In genomic region chr9:137240321-137240840, GRCh38 we compare ENCODE assay signal across 8 cellular contexts. TPM values are rescaled to one million over a fixed set of nuclear protein-coding genes. Genes with fewer than 3 reads are reported as not detected.
DNase-seq lines count a peak whose midpoint lies in the region; ATAC-seq lines count a peak whose summit lies in the region.

No MANE protein-coding gene starts in this region.

- H3K27me3 Mint-ChIP-seq in memory B cell, result no peaks in the 10 kb centered on the region

- peak overlapping the region; percentile 81 for H3K4me3 ChIP-seq in ectodermal cell (ENCODE audit: insufficient read depth, low read depth, low read length)

- ATAC-seq in HG02588 (IDR thresholded peaks at IDR 0.05; ENCODE audit: unreplicated experiment), result peak; percentile 22
- peak; percentile 26 for ATAC-seq in memory B cell (ENCODE audit: low read depth)

- H3K9me3 Mint-ChIP-seq in memory B cell, result no peaks in the 10 kb centered on the region

- DNase-seq in NCI-H2227 (lab: John Stamatoyannopoulos, UW; ENCODE audit: unreplicated experiment) (peak; percentile 65), NCI-H2227 treated with DMSO at 0.1 percent for 48 hours (lab: John Stamatoyannopoulos, UW) (no peak), NCI-H1092 (lab: John Stamatoyannopoulos, UW) (peak; percentile 71), memory B cell (ENCODE audit: low spot score in 2 of 2) (peak in 1 of 2 donors; percentile 87)
- DNase-seq in activated CD4-positive, alpha-beta T cell treated with anti-CD3 and anti-CD28 coated beads for 24 hours (ENCODE audit: low read depth in 2 of 2), result peak; percentile 48 to 49
- peak; percentile 68 for DNase-seq in stimulated activated CD8-positive, alpha-beta memory T cell treated with anti-CD3 and anti-CD28 coated beads, Interleukin-12 subunit alpha, Interleukin-12 subunit beta, amount 100 ng/mL, for 4 hours (ENCODE audit: low read depth)

- H3K9me3 ChIP-seq in ectodermal cell (ENCODE audit: control insufficient read depth, low read length), result no peaks in the 10 kb centered on the region

- WGBS in ectodermal cell, 2 experiments, result 0% methylated on average over 58 of the region's 58 CpGs

- H3K4me1 ChIP-seq in ectodermal cell (ENCODE audit: control insufficient read depth, insufficient read depth, low read length), result peaks cover 50% of the 10 kb centered on the region

- H3K27ac Mint-ChIP-seq in memory B cell, result peak overlapping the region; percentile 90

- H3K36me3 ChIP-seq in ectodermal cell (ENCODE audit: control insufficient read depth, insufficient read depth, low read length), result peaks cover 7% of the 10 kb centered on the region

- no peaks in the 10 kb centered on the region for H3K36me3 Mint-ChIP-seq in memory B cell

- H3K27ac ChIP-seq in ectodermal cell (ENCODE audit: insufficient read depth, low read depth, low read length, poor library complexity, severe bottlenecking), result peak overlapping the region; percentile 91

- peaks cover 21% of the 10 kb centered on the region for H3K4me1 Mint-ChIP-seq in memory B cell

- H3K27me3 ChIP-seq in ectodermal cell (ENCODE audit: control insufficient read depth, insufficient read depth, low read length, poor library complexity, severe bottlenecking), result no peaks in the 10 kb centered on the region

- H3K4me3 Mint-ChIP-seq in memory B cell, result peak overlapping the region; percentile 86

RNA-seq across cellular contexts. Expression of gene TUBB4B, which starts 0.7 kb away (rescaled TPM):
- 375 TPM for polyA plus RNA-seq in ectodermal cell (2013, experiment 1 of 4)
- 339 TPM for polyA plus RNA-seq in ectodermal cell (2013, experiment 2 of 4)
- 283 TPM for polyA plus RNA-seq in ectodermal cell (2013, experiment 3 of 4)
- 290 TPM for polyA plus RNA-seq in ectodermal cell (2013, experiment 4 of 4)

RNA-seq across cellular contexts. Expression of gene SLC34A3, which starts 9.7 kb away (rescaled TPM):
- not detected for polyA plus RNA-seq in ectodermal cell (2013, experiment 1 of 4)
- not detected for polyA plus RNA-seq in ectodermal cell (2013, experiment 2 of 4)
- polyA plus RNA-seq in ectodermal cell (2013, experiment 3 of 4), result not detected
- polyA plus RNA-seq in ectodermal cell (2013, experiment 4 of 4), result not detected

RNA-seq across cellular contexts. Expression of gene STPG3, which starts 10.7 kb away (rescaled TPM):
- polyA plus RNA-seq in ectodermal cell (2013, experiment 1 of 4), result not detected
- not detected for polyA plus RNA-seq in ectodermal cell (2013, experiment 2 of 4)
- not detected for polyA plus RNA-seq in ectodermal cell (2013, experiment 3 of 4)
- not detected for polyA plus RNA-seq in ectodermal cell (2013, experiment 4 of 4)

RNA-seq across cellular contexts. Expression of gene RNF224, which starts 13.1 kb away (rescaled TPM):
- not detected for polyA plus RNA-seq in ectodermal cell (2013, experiment 1 of 4)
- polyA plus RNA-seq in ectodermal cell (2013, experiment 2 of 4), result 0.11 TPM
- polyA plus RNA-seq in ectodermal cell (2013, experiment 3 of 4), result not detected
- polyA plus RNA-seq in ectodermal cell (2013, experiment 4 of 4), result not detected

RNA-seq across cellular contexts. Expression of gene NELFB, which starts 14.7 kb away (rescaled TPM):
- 77.8 TPM for polyA plus RNA-seq in ectodermal cell (2013, experiment 1 of 4)
- 73.9 TPM for polyA plus RNA-seq in ectodermal cell (2013, experiment 2 of 4)
- polyA plus RNA-seq in ectodermal cell (2013, experiment 3 of 4), result 50.9 TPM
- polyA plus RNA-seq in ectodermal cell (2013, experiment 4 of 4), result 53.2 TPM
